In the genomic region with DNA sequence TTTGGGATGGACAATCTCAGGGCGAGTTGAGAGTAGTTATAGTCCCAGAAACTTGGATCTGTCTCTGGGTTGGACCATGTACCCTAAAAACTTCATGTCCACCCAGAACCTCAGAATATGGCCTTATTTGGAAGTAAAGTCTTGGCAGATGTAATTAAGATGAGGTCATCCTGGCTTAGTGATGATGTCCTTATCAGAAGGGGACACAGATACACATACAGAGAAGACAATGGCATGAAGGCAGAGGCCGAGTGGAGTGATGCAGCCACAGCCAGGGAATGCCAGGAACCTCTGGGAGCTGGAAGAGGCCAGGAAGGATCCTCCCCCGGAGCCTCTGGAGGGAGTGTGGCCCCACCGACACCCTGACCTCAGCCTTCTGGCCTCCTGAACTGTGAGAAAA, we compare ENCODE assay signal across 23 cellular contexts.
"Had no signal": no experiment of that assay in that cellular context is flagged by ENCODE, and none has a peak within 500 bp of the region (broad histone marks: within the 10 kb centered on the region; RNA-seq: fewer than 3 reads in every experiment).

No MANE protein-coding gene starts in this region.

- H3K27me3 ChIP-seq: MG63, SJSA1 had no signal

- H3K4me3 ChIP-seq: MG63, SJSA1, SK-N-MC had no signal

- H3K27ac ChIP-seq: SJSA1, SK-N-MC had no signal

- H3K36me3 ChIP-seq: MG63, SJSA1 had no signal

- FAIRE-seq: RCC 7860 had no signal

- H3K4me1 ChIP-seq: SJSA1 had no signal

- H3K9me3 ChIP-seq: MG63, SJSA1 had no signal

- DNase-seq: Karpas-422, KG1, MG63, NCI-H1092, NCI-H1105 treated with DMSO at 0.1 percent for 48 hours, NCI-H1417 treated with DMSO at 0.1 percent for 48 hours, NCI-H146, NCI-H1694 treated with DMSO at 0.1 percent for 48 hours, NCI-H2029, NCI-H2081 treated with DMSO at 0.1 percent for 48 hours, NCI-H2171, NCI-H226, NCI-H446, NCI-H510A, NCI-H524 treated with DMSO at 0.1 percent for 48 hours, NCI-H69, NCI-H774, Right ventricle myocardium superior, RPMI8226, SIG-M5 had no signal
